ENCODE assay signal across 2 cellular contexts in the genomic region with DNA sequence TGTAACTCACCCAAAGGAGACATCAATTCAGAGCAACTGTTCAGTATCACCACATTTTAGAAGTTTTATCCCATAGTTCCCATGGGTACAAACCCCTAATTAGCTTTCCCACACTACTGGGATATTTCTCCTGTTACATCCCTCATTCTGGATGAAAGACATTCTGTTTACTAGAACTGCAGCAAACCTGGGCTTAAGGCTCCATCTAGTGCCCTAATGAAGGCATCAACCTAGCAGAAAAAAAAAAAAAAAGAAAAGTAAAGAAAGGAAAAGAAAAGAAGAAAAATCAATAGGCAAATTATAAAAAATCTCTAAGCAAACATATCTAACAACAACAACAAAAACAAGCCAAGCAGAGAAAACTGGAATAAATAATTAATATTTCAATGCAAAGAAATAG.
TF ChIP-seq lines count a peak whose summit lies in the region.

No MANE protein-coding gene starts in this region.

TF ChIP-seq in Ishikawa, 13 proteins besides CTCF, POLR2A, EP300 and RAD21 (continued from another document):
- TF ChIP-seq, protein P1, sequence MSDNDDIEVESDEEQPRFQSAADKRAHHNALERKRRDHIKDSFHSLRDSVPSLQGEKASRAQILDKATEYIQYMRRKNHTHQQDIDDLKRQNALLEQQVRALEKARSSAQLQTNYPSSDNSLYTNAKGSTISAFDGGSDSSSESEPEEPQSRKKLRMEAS (IDR thresholded peaks at IDR 0.05): no peak
- no peak for TF ChIP-seq TEAD4 (IDR thresholded peaks at IDR 0.05)

TF ChIP-seq in WTC11, 78 proteins besides CTCF, POLR2A, EP300 and RAD21 (continued from another document):
- no peak for TF ChIP-seq NR1H2 (CRISPR knock-in tag; IDR thresholded peaks at IDR 0.05)
TF ChIP-seq in WTC11: peak in this region for 0.
